ENCODE assay signal across 9 cellular contexts in the genomic region with DNA sequence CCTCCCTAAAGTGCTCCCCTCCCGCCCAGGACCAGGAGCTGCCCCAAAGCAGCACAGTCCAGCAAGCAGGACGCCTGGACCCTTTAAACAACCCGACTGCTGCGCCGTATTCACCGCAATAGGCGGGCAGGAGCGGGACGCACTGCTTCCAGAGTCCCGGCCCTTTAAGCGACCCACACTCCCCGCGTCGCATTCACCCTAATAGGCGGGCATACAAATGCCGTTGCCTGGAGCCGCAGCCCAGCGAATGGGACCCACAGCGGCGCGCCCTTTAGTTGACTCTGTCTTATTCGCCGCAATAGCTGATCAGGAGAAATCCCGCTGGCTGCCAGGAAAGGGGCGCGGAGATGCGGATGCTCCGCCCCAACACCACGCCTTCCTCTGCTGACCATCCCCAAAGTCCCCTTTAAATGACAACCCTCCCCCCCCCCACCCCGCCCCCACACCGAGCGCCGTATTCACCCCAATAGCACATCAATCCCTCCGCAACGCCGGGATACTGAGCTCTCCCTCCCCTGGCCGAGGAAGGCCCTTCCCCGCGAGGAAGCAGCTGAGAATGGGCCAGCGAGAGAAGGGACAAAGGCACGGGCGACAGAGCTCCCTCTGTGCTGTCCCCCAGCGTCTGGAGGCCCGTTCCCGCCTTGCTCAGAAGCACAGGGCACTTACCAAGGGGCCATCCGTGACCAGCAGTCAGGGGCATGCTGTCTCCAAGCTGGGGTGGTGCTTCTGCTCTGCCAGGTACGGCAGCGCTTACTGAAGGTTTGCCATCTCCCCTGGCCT.
DNase-seq lines count a peak whose midpoint lies in the region; ATAC-seq and TF ChIP-seq lines count a peak whose summit lies in the region.
"Had no signal": no experiment of that assay in that cellular context is flagged by ENCODE, and none has a peak within 500 bp of the region (broad histone marks: within the 10 kb centered on the region; RNA-seq: fewer than 3 reads in every experiment).

No MANE protein-coding gene starts in this region.

- H3K4me3 ChIP-seq in retinal pigment epithelial cell (ENCODE audit: low read length), result peak overlapping the region; percentile 55
- H3K4me3 ChIP-seq: A549 had no signal

- no peak for ATAC-seq in HG02885 (IDR thresholded peaks at IDR 0.05; ENCODE audit: poor library complexity, unreplicated experiment)
- ATAC-seq: A549 had no signal

- peak; percentile 11 for DNase-seq in NCI-H1436 (lab: John Stamatoyannopoulos, UW)
- no peak for DNase-seq in NCI-H1436 treated with DMSO at 0.1 percent for 48 hours (lab: John Stamatoyannopoulos, UW)
- DNase-seq in NOMO-1 (lab: John Stamatoyannopoulos, UW; ENCODE audit: unreplicated experiment in 2 of 2), result peak; percentile 53 to 72
- peak; percentile 91 for DNase-seq in cerebellar cortex (ENCODE audit: low spot score)
- DNase-seq in iPS-NIHi11 (ENCODE audit: low spot score), result peak; percentile 85
- peak; percentile 73 for DNase-seq in retinal pigment epithelial cell (ENCODE audit: low read depth)
- no peak for DNase-seq in GM10266 (ENCODE audit: extremely low spot score)

- no peak for TF ChIP-seq CTCF in retinal pigment epithelial cell (conservative IDR thresholded peaks at IDR 0.05; ENCODE audit: low read depth, low read length)
- TF ChIP-seq CTCF in GM10266 (IDR thresholded peaks at IDR 0.05; ENCODE audit: control insufficient read depth, insufficient read depth, low read depth, missing control alignments), result no peak

Comparison
In these comparisons a context has a peak if more than half of its experiments do, and no peak if none do; other contexts are left out.
1. DNase-seq: peak in NCI-H1436 (single experiment), NOMO-1 (2 of 2), cerebellar cortex (single experiment), iPS-NIHi11 (single experiment) and retinal pigment epithelial cell (single experiment); none in NCI-H1436 treated with DMSO at 0.1 percent for 48 hours (single experiment) and GM10266 (single experiment).